ENCODE assay signal across 1 cellular context in the genomic region with DNA sequence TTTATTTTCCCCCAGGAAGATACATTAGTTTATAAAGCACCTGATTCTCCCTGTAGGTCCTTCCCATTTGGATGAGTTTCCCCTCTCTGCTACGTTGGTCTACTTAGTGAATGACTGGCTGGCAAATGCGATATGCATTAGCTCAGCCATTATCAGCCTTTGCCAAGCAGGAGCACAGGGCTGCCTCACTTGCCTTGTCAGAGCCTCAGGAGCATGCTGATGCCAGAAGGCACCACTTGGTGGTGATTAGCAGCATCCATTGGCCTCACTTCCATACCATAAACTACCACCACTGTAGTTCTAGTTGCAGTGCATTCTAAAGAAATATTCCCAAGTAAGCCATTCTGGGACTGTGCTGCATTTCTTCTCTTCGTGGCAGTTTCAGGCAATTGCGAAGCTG.
TF ChIP-seq lines count a peak whose summit lies in the region.

No MANE protein-coding gene starts in this region.

TF ChIP-seq in GM23338, 12 proteins besides CTCF, POLR2A, EP300 and RAD21 (continued from another document):
- TF ChIP-seq, protein P1, sequence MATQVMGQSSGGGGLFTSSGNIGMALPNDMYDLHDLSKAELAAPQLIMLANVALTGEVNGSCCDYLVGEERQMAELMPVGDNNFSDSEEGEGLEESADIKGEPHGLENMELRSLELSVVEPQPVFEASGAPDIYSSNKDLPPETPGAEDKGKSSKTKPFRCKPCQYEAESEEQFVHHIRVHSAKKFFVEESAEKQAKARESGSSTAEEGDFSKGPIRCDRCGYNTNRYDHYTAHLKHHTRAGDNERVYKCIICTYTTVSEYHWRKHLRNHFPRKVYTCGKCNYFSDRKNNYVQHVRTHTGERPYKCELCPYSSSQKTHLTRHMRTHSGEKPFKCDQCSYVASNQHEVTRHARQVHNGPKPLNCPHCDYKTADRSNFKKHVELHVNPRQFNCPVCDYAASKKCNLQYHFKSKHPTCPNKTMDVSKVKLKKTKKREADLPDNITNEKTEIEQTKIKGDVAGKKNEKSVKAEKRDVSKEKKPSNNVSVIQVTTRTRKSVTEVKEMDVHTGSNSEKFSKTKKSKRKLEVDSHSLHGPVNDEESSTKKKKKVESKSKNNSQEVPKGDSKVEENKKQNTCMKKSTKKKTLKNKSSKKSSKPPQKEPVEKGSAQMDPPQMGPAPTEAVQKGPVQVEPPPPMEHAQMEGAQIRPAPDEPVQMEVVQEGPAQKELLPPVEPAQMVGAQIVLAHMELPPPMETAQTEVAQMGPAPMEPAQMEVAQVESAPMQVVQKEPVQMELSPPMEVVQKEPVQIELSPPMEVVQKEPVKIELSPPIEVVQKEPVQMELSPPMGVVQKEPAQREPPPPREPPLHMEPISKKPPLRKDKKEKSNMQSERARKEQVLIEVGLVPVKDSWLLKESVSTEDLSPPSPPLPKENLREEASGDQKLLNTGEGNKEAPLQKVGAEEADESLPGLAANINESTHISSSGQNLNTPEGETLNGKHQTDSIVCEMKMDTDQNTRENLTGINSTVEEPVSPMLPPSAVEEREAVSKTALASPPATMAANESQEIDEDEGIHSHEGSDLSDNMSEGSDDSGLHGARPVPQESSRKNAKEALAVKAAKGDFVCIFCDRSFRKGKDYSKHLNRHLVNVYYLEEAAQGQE (IDR thresholded peaks at IDR 0.05; ENCODE audit: unreplicated experiment): no peak
- no peak for TF ChIP-seq CREB1 (CRISPR knock-in tag; IDR thresholded peaks at IDR 0.05; ENCODE audit: low read depth)
- no peak for TF ChIP-seq NANOG (IDR thresholded peaks at IDR 0.05; ENCODE audit: borderline replicate concordance)
- no peak for TF ChIP-seq ZNF114 (CRISPR knock-in tag; IDR thresholded peaks at IDR 0.05)
- no peak for TF ChIP-seq EZH2phosphoT487 (IDR thresholded peaks at IDR 0.05; ENCODE audit: unreplicated experiment)
- TF ChIP-seq POLR2AphosphoS5 (IDR thresholded peaks at IDR 0.05; ENCODE audit: low read depth): no peak
- TF ChIP-seq, protein P2, sequence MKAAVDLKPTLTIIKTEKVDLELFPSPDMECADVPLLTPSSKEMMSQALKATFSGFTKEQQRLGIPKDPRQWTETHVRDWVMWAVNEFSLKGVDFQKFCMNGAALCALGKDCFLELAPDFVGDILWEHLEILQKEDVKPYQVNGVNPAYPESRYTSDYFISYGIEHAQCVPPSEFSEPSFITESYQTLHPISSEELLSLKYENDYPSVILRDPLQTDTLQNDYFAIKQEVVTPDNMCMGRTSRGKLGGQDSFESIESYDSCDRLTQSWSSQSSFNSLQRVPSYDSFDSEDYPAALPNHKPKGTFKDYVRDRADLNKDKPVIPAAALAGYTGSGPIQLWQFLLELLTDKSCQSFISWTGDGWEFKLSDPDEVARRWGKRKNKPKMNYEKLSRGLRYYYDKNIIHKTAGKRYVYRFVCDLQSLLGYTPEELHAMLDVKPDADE (IDR thresholded peaks at IDR 0.05): no peak
- no peak for TF ChIP-seq JUNB (IDR thresholded peaks at IDR 0.05; ENCODE audit: unreplicated experiment)
- no peak for TF ChIP-seq ZNF331 (CRISPR knock-in tag; IDR thresholded peaks at IDR 0.05; ENCODE audit: low read depth)
- no peak for TF ChIP-seq EZH2 (IDR thresholded peaks at IDR 0.05; ENCODE audit: low read depth, unreplicated experiment)
